23 cellular contexts compared by ENCODE assay signal in the genomic region with DNA sequence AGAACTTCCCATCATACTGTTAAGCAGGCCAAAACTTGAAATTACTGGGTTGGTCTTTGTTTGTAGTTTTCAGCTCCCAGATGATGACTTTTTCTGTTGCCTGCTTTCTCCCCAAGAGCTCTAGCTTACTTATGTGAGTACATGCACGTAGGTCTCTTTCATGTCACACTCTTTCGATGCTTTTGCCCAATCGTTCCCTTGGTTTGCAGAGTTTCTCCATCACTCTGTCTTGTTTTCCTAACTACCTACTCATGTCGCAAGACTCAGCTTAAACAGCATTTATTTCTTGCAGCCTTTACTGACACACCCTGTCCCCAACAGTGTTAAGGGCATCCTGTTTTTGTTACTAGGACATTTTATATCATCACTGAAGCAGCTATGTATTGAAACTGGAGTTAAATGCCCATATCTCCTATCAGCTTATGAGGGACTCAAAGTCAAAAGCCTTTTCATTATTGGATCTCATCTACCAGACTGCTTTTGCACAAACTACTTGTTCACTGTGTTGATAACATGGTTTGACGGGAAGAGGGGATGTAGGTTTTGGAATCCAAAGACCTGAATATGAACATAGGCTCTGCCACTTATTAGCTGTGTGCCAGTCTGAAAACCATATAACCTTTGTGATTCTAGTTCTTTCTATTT. TPM values are rescaled to one million over a fixed set of nuclear protein-coding genes. Genes with fewer than 3 reads are reported as not detected.
"Had no signal": no experiment of that assay in that cellular context is flagged by ENCODE, and none has a peak within 500 bp of the region (broad histone marks: within the 10 kb centered on the region; RNA-seq: fewer than 3 reads in every experiment).

No MANE protein-coding gene starts in this region.

- H3K9me3 ChIP-seq: left lung, mucosa of descending colon, tibial nerve, vagina had no signal

- ATAC-seq: activated CD4-positive, alpha-beta T cell treated with anti-CD3 and anti-CD28 coated beads for 36 hours; activated CD8-positive, alpha-beta T cell treated with anti-CD3 and anti-CD28 coated beads, Interleukin-2, amount 10 ng/mL, durations not matched to agents 7 days and 5 days; activated naive CD4-positive, alpha-beta T cell treated with anti-CD3 and anti-CD28 coated beads, Interleukin-2, amount 50 U/mL, for 72 hours; activated T-cell treated with anti-CD3 and anti-CD28 coated beads, Interleukin-2, amount 50 U/mL, for 72 hours; esophagus mucosa; left lung; mucosa of descending colon; naive thymus-derived CD8-positive, alpha-beta T cell had no signal

- DNase-seq: activated CD4-positive, alpha-beta T cell treated with anti-CD3 and anti-CD28 coated beads for 36 hours; activated CD8-positive, alpha-beta memory T cell treated with anti-CD3 and anti-CD28 coated beads, Interleukin-2, amount 50 U/mL, for 48 hours; activated CD8-positive, alpha-beta T cell treated with anti-CD3 and anti-CD28 coated beads, Interleukin-2, amount 10 ng/mL, durations not matched to agents 7 days and 5 days; activated gamma-delta T cell; activated T-cell treated with anti-CD3 and anti-CD28 coated beads, Interleukin-2, amount 50 U/mL, for 72 hours; amniotic stem cell; left lung; mucosa of descending colon; naive thymus-derived CD8-positive, alpha-beta T cell; posterior cingulate gyrus; retina; stimulated activated CD4-positive, alpha-beta T cell treated with anti-CD3 and anti-CD28 coated beads, Interleukin-15, amount 100 ng/mL, for 24 hours; stimulated activated CD4-positive, alpha-beta T cell treated with anti-CD3 and anti-CD28 coated beads, Interleukin-4, amount 100 ng/mL, for 1 hour; stimulated activated naive CD4-positive, alpha-beta T cell treated with Interleukin-2 at 50 U/mL for 16 hours; substantia nigra; WERI-Rb-1 had no signal

- H3K27ac ChIP-seq: hepatocyte, tibial nerve, vagina, WERI-Rb-1 had no signal

- H3K27me3 Mint-ChIP-seq: activated CD4-positive, alpha-beta T cell treated with anti-CD3 and anti-CD28 coated beads for 36 hours; memory B cell; naive thymus-derived CD8-positive, alpha-beta T cell had no signal

- H3K4me3 Mint-ChIP-seq: activated CD4-positive, alpha-beta T cell treated with anti-CD3 and anti-CD28 coated beads for 36 hours; activated CD8-positive, alpha-beta T cell treated with anti-CD3 and anti-CD28 coated beads, Interleukin-2, amount 10 ng/mL, durations not matched to agents 7 days and 5 days; activated T-cell treated with anti-CD3 and anti-CD28 coated beads, Interleukin-2, amount 50 U/mL, for 72 hours; memory B cell; naive thymus-derived CD8-positive, alpha-beta T cell had no signal

- H3K79me2 ChIP-seq: hepatocyte had no signal

- H3K36me3 ChIP-seq: WERI-Rb-1 had no signal

- H3K4me1 Mint-ChIP-seq: activated CD4-positive, alpha-beta T cell treated with anti-CD3 and anti-CD28 coated beads for 36 hours; memory B cell; naive thymus-derived CD8-positive, alpha-beta T cell had no signal

- H3K27ac Mint-ChIP-seq: activated CD4-positive, alpha-beta T cell treated with anti-CD3 and anti-CD28 coated beads for 36 hours; activated CD8-positive, alpha-beta T cell treated with anti-CD3 and anti-CD28 coated beads, Interleukin-2, amount 10 ng/mL, durations not matched to agents 7 days and 5 days; activated naive CD4-positive, alpha-beta T cell treated with anti-CD3 and anti-CD28 coated beads, Interleukin-2, amount 50 U/mL, for 72 hours; activated T-cell treated with anti-CD3 and anti-CD28 coated beads, Interleukin-2, amount 50 U/mL, for 72 hours had no signal

- H3K4me1 ChIP-seq: left lung had no signal

- H3K9me3 Mint-ChIP-seq: activated naive CD4-positive, alpha-beta T cell treated with anti-CD3 and anti-CD28 coated beads, Interleukin-2, amount 50 U/mL, for 72 hours; activated T-cell treated with anti-CD3 and anti-CD28 coated beads, Interleukin-2, amount 50 U/mL, for 72 hours; memory B cell; naive thymus-derived CD8-positive, alpha-beta T cell had no signal

- H3K4me2 ChIP-seq: hepatocyte had no signal

- H3K4me3 ChIP-seq: hepatocyte, left lung, mucosa of descending colon, tibial nerve, vagina had no signal

- H2AFZ ChIP-seq: hepatocyte had no signal

- H3K27me3 ChIP-seq: hepatocyte, left lung, tibial nerve, vagina had no signal

RNA-seq across cellular contexts. Expression of gene ARG1, which starts 2.9 kb away (rescaled TPM):
- total RNA-seq: activated CD4-positive, alpha-beta T cell treated with anti-CD3 and anti-CD28 coated beads for 36 hours; activated CD8-positive, alpha-beta T cell treated with anti-CD3 and anti-CD28 coated beads, Interleukin-2, amount 10 ng/mL, durations not matched to agents 7 days and 5 days; activated naive CD4-positive, alpha-beta T cell treated with anti-CD3 and anti-CD28 coated beads, Interleukin-2, amount 50 U/mL, for 72 hours; activated T-cell treated with anti-CD3 and anti-CD28 coated beads, Interleukin-2, amount 50 U/mL, for 72 hours; esophagus mucosa; glomerular endothelial cell; naive thymus-derived CD8-positive, alpha-beta T cell; tibial nerve; vagina had no signal
- polyA plus RNA-seq: naive thymus-derived CD8-positive, alpha-beta T cell had no signal
